9 cellular contexts compared by ENCODE assay signal in genomic region chr12:98955284-98955683, GRCh38.
DNase-seq lines count a peak whose midpoint lies in the region; ATAC-seq and TF ChIP-seq lines count a peak whose summit lies in the region.
"Had no signal": no experiment of that assay in that cellular context is flagged by ENCODE, and none has a peak within 500 bp of the region (broad histone marks: within the 10 kb centered on the region; RNA-seq: fewer than 3 reads in every experiment).

No MANE protein-coding gene starts in this region.

- H3K27ac ChIP-seq in mammary epithelial cell (ENCODE audit: insufficient read depth, low read depth, low read length) = no peak overlapping the region
- no peak overlapping the region for H3K27ac ChIP-seq in CD4-positive, alpha-beta memory T cell (ENCODE audit: low read depth, low read length)
- H3K27ac ChIP-seq: neutrophil had no signal

- H3K9me3 Mint-ChIP-seq in CD4-positive, alpha-beta memory T cell = peaks cover 0 to 10% (median 4%) of the 10 kb centered on the region in 8 donors

- ATAC-seq in GM21526 (IDR thresholded peaks at IDR 0.05; ENCODE audit: low FRiP score, unreplicated experiment) (peak; percentile 92), HG03457 (IDR thresholded peaks at IDR 0.05; ENCODE audit: unreplicated experiment) (no peak)

- WGBS in mammary epithelial cell (ENCODE audit: low coverage, missing lambda C conversion rate) = 35% methylated on average over 4 of the region's 4 CpGs

- intact Hi-C loops in mammary epithelial cell (cut with micrococcal nuclease) = loop anchor here (1.0 kb wide), 1 partner anchor 43 kb away; no protein-coding TSS in a partner anchor
- intact Hi-C loops in CD4-positive, alpha-beta memory T cell (cut with micrococcal nuclease) = no loop called here

- no peaks in the 10 kb centered on the region for H3K36me3 Mint-ChIP-seq in CD4-positive, alpha-beta memory T cell

- no peaks in the 10 kb centered on the region for H3K4me1 ChIP-seq in mammary epithelial cell (ENCODE audit: insufficient read depth, low read length)
- H3K4me1 ChIP-seq in CD4-positive, alpha-beta memory T cell (ENCODE audit: insufficient read depth, low read length) = no peaks in the 10 kb centered on the region

- CTCF ChIA-PET in mammary epithelial cell (lab: Charles Lee; ENCODE audit: low non-redundant PET) = no interaction called here
- CTCF ChIA-PET in CD4-positive, alpha-beta memory T cell (lab: Charles Lee; ENCODE audit: partially characterized antibody) = interaction anchor here (1.4 kb wide), 1 partner anchor 10 kb away, joined by 3 read pairs; no protein-coding TSS in a partner anchor

- H3K36me3 ChIP-seq in mammary epithelial cell (ENCODE audit: insufficient read depth, low read length) = no peaks in the 10 kb centered on the region
- no peaks in the 10 kb centered on the region for H3K36me3 ChIP-seq in CD4-positive, alpha-beta memory T cell (ENCODE audit: insufficient read depth, low read length)
- H3K36me3 ChIP-seq: neutrophil had no signal

- no peaks in the 10 kb centered on the region for H3K9me3 ChIP-seq in mammary epithelial cell (replicated peaks; ENCODE audit: insufficient read depth, low read length)
- H3K9me3 ChIP-seq in CD4-positive, alpha-beta memory T cell (ENCODE audit: control insufficient read depth in 1 of 2, low read length in 2 of 2) = no peaks in the 10 kb centered on the region
- H3K9me3 ChIP-seq: neutrophil had no signal

- dilution Hi-C loops in mammary epithelial cell (cut with HindIII; ENCODE audit: low sequenced_read_pairs) = no loop called here

- H3K9ac ChIP-seq in mammary epithelial cell (ENCODE audit: insufficient read depth, low read length) = no peak overlapping the region

- in situ Hi-C loops in mammary epithelial cell (cut with MboI; ENCODE audit: low sequenced_read_pairs in 2 of 2) = no loop called here

- no peak overlapping the region for H3K27ac Mint-ChIP-seq in CD4-positive, alpha-beta memory T cell

- H3K4me3 ChIP-seq in GM12865 (ENCODE audit: low read depth, low read length) (no peak overlapping the region), mammary epithelial cell (replicated peaks in 1 of 3; ENCODE audit: insufficient read depth in 1 of 3, low read depth in 2 of 3, low read length in 3 of 3) (no peak overlapping the region)
- H3K4me3 ChIP-seq in CD4-positive, alpha-beta memory T cell (ENCODE audit: low read length in 2 of 2) = no peak overlapping the region

- no peak overlapping the region for H3K4me2 ChIP-seq in mammary epithelial cell (ENCODE audit: insufficient read depth, low read depth, low read length)

- H3K27me3 ChIP-seq in mammary epithelial cell (ENCODE audit: insufficient read depth, low read length) = no peaks in the 10 kb centered on the region
- no peaks in the 10 kb centered on the region for H3K27me3 ChIP-seq in CD4-positive, alpha-beta memory T cell (ENCODE audit: insufficient read depth, low read length)
- H3K27me3 ChIP-seq: neutrophil had no signal

- no peaks in the 10 kb centered on the region for H3K4me1 Mint-ChIP-seq in CD4-positive, alpha-beta memory T cell

- BruUV-seq in mammary epithelial cell (replicated peaks; lab: Mats Ljungman, UMichigan) = no TSS peak

- no peaks in the 10 kb centered on the region for H4K20me1 ChIP-seq in mammary epithelial cell (ENCODE audit: insufficient read depth, low read length)

- peak; percentile 53 for TF ChIP-seq CTCF in GM12865 (IDR thresholded peaks at IDR 0.05; ENCODE audit: insufficient read depth, low read depth, low read length, missing control alignments)
- peak; percentile 60 to 64 for TF ChIP-seq CTCF in mammary epithelial cell (conservative IDR thresholded peaks at IDR 0.05 in 1 of 2, IDR thresholded peaks at IDR 0.05 in 1 of 2; ENCODE audit: extremely low read depth in 1 of 2, insufficient read depth in 1 of 2, low read depth in 1 of 2, low read length in 2 of 2)

- DNase-seq in GM12865 (ENCODE audit: low read depth) = peak; percentile 44
- peak; percentile 15 to 38 for DNase-seq in Kasumi-1 (lab: John Stamatoyannopoulos, UW)
- peak; percentile 36 for DNase-seq in mammary epithelial cell
- DNase-seq in CD4-positive, alpha-beta memory T cell = no peak
- DNase-seq in stimulated activated CD4-positive, alpha-beta T cell treated with anti-CD3 and anti-CD28 coated beads, Interleukin-2, amount 100 ng/mL, for 48 hours = no peak
- no peak for DNase-seq in foreskin melanocyte

- H3K27me3 Mint-ChIP-seq in CD4-positive, alpha-beta memory T cell = peaks cover 4 to 10% of the 10 kb centered on the region in 2 donors

- no peak overlapping the region for H3K4me3 Mint-ChIP-seq in CD4-positive, alpha-beta memory T cell

- no peaks in the 10 kb centered on the region for H3K79me2 ChIP-seq in mammary epithelial cell (ENCODE audit: insufficient read depth, low read length)

- POLR2A ChIA-PET in CD4-positive, alpha-beta memory T cell (lab: Charles Lee; ENCODE audit: partially characterized antibody) = no interaction called here

- no peak overlapping the region for H2AFZ ChIP-seq in mammary epithelial cell (ENCODE audit: low read depth, low read length)

Comparison
In these comparisons a context has a peak if more than half of its experiments do, and no peak if none do; other contexts are left out.
1. DNase-seq: peak in GM12865 (single experiment), Kasumi-1 (2 of 2) and mammary epithelial cell (single experiment); none in CD4-positive, alpha-beta memory T cell (0 of 5), stimulated activated CD4-positive, alpha-beta T cell treated with anti-CD3 and anti-CD28 coated beads, Interleukin-2, amount 100 ng/mL, for 48 hours (0 of 2) and foreskin melanocyte (single experiment).